In the genomic region with DNA sequence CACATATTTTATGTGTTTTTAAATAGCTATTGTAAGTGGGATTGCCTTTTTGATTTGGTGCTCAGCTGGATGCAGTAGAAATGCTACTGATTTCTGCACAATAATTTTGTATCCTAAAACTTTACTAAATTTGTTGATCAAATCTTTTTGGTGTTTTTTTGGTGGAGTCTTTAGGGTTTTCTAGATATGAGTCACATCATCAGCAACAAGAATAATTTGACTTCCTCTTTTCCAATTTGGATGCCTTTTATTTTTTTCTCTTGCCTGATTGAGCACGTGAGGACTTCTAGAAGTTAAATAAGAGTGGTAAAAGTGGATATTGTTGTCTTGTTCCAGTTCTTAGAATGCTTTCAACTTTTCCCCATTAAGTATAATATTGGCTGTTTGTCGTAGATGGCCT, we compare ENCODE assay signal across 1 cellular context.
TF ChIP-seq lines count a peak whose summit lies in the region.

No MANE protein-coding gene starts in this region.

TF ChIP-seq in GM12878, 131 proteins besides CTCF, POLR2A, EP300 and RAD21 (continued from another document):
- TF ChIP-seq, protein P1, sequence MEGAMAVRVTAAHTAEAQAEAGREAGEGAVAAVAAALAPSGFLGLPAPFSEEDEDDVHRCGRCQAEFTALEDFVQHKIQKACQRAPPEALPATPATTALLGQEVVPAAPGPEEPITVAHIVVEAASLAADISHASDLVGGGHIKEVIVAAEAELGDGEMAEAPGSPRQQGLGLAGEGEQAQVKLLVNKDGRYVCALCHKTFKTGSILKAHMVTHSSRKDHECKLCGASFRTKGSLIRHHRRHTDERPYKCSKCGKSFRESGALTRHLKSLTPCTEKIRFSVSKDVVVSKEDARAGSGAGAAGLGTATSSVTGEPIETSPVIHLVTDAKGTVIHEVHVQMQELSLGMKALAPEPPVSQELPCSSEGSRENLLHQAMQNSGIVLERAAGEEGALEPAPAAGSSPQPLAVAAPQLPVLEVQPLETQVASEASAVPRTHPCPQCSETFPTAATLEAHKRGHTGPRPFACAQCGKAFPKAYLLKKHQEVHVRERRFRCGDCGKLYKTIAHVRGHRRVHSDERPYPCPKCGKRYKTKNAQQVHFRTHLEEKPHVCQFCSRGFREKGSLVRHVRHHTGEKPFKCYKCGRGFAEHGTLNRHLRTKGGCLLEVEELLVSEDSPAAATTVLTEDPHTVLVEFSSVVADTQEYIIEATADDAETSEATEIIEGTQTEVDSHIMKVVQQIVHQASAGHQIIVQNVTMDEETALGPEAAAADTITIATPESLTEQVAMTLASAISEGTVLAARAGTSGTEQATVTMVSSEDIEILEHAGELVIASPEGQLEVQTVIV (IDR thresholded peaks at IDR 0.05; ENCODE audit: borderline replicate concordance, partially characterized antibody): no peak
- TF ChIP-seq ZZZ3 (IDR thresholded peaks at IDR 0.05; ENCODE audit: control insufficient read depth, insufficient read length, low read depth): no peak
- TF ChIP-seq NR2F1 (conservative IDR thresholded peaks at IDR 0.05): no peak; the same call in 1 of the 2 replicates
- TF ChIP-seq ZNF217 (IDR thresholded peaks at IDR 0.05): 0 out of 2 replicates have a peak, but pooled peaks have one; percentile 45
- TF ChIP-seq HDGF (IDR thresholded peaks at IDR 0.05): no peak
- TF ChIP-seq, protein P2, sequence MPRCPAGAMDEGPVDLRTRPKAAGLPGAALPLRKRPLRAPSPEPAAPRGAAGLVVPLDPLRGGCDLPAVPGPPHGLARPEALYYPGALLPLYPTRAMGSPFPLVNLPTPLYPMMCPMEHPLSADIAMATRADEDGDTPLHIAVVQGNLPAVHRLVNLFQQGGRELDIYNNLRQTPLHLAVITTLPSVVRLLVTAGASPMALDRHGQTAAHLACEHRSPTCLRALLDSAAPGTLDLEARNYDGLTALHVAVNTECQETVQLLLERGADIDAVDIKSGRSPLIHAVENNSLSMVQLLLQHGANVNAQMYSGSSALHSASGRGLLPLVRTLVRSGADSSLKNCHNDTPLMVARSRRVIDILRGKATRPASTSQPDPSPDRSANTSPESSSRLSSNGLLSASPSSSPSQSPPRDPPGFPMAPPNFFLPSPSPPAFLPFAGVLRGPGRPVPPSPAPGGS (IDR thresholded peaks at IDR 0.05; ENCODE audit: borderline replicate concordance, insufficient read depth, low read depth, low read length, poor library complexity, severe bottlenecking): no peak
- TF ChIP-seq ATF7 (IDR thresholded peaks at IDR 0.05; ENCODE audit: low read depth): peak; percentile 33; the same call in 1 of the 2 replicates
- TF ChIP-seq JUND (IDR thresholded peaks at IDR 0.05; ENCODE audit: low read depth, low read length): peak; percentile 74; the same call in 1 of the 2 replicates
- TF ChIP-seq DPF2 (IDR thresholded peaks at IDR 0.05): peak; percentile 85
- TF ChIP-seq, protein P3, sequence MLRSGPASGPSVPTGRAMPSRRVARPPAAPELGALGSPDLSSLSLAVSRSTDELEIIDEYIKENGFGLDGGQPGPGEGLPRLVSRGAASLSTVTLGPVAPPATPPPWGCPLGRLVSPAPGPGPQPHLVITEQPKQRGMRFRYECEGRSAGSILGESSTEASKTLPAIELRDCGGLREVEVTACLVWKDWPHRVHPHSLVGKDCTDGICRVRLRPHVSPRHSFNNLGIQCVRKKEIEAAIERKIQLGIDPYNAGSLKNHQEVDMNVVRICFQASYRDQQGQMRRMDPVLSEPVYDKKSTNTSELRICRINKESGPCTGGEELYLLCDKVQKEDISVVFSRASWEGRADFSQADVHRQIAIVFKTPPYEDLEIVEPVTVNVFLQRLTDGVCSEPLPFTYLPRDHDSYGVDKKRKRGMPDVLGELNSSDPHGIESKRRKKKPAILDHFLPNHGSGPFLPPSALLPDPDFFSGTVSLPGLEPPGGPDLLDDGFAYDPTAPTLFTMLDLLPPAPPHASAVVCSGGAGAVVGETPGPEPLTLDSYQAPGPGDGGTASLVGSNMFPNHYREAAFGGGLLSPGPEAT (IDR thresholded peaks at IDR 0.05; ENCODE audit: low read depth): peak; percentile 46; the same call in 1 of the 2 replicates
